Comparison of ENCODE assay signal across 10 cellular contexts in the genomic region with DNA sequence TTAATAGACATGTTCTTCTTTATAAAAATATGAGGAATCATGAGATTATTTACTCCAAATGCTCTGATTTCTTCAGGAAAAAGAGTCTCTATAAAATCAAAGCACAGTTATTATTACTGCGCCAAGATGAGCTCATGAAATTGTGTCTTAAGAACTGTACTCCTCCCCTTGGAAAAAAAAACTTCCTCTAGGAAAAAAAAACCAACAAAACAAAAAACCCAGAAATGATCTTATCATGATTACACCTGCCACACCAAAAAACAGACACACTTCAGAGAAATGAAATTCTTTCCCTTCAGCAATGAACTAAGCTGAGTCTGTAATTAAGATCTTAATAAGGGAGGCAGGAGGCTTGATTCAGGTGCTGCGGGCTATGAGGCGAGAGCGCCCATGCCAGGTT. TPM values are rescaled to one million over a fixed set of nuclear protein-coding genes. Genes with fewer than 3 reads are reported as not detected.
A peak's percentile ranks its signal among the peaks of the same experiment; 100 is the strongest.
DNase-seq lines count a peak whose midpoint lies in the region; ATAC-seq and TF ChIP-seq lines count a peak whose summit lies in the region.
"Had no signal": no experiment of that assay in that cellular context is flagged by ENCODE, and none has a peak within 500 bp of the region (broad histone marks: within the 10 kb centered on the region; RNA-seq: fewer than 3 reads in every experiment).

No MANE protein-coding gene starts in this region.

- peak overlapping the region; percentile 11 to 53 for H3K4me3 Mint-ChIP-seq in activated T-cell treated with anti-CD3 and anti-CD28 coated beads, Interleukin-2, amount 50 U/mL, for 72 hours
- peak overlapping the region; percentile 38 for H3K4me3 Mint-ChIP-seq in activated T-helper 1 cell treated with anti-CD3 and anti-CD28 coated beads, Interleukin-12 subunit alpha, Interleukin-12 subunit beta, Interleukin-2, Interleukin-4 antibody, amounts not matched to agents 30 ng/mL and 10 ng/mL and 1 ng/mL, durations not matched to agents 14 hours and 24 hours and 36 hours

- ATAC-seq in activated T-cell treated with anti-CD3 and anti-CD28 coated beads, Interleukin-2, amount 50 U/mL, for 72 hours (replicated peaks in 1 of 2): no peak

- TF ChIP-seq POLR2A in suprapubic skin (IDR thresholded peaks at IDR 0.05) (no peak), ovary (IDR thresholded peaks at IDR 0.05) (no peak)

- no peaks in the 10 kb centered on the region for H3K9me3 ChIP-seq in suprapubic skin
- no peaks in the 10 kb centered on the region for H3K9me3 ChIP-seq in ovary

- H3K36me3 ChIP-seq in suprapubic skin (no peaks in the 10 kb centered on the region), ovary (no peaks in the 10 kb centered on the region)

- peaks cover 59% of the 10 kb centered on the region for H3K4me1 ChIP-seq in suprapubic skin
- peaks cover 4% of the 10 kb centered on the region for H3K4me1 ChIP-seq in ovary (ENCODE audit: insufficient read depth)

- no peak for DNase-seq in activated T-cell treated with anti-CD3 and anti-CD28 coated beads, Interleukin-2, amount 50 U/mL, for 72 hours
- DNase-seq in activated T-cell treated with anti-CD3 and anti-CD28 coated beads, Interleukin-2, amount 50 U/mL, for 48 hours: no peak
- DNase-seq in activated T-helper 1 cell treated with anti-CD3 and anti-CD28 coated beads, Interleukin-12 subunit alpha, Interleukin-12 subunit beta, Interleukin-2, Interleukin-4 antibody, amounts not matched to agents 30 ng/mL and 10 ng/mL and 1 ng/mL, durations not matched to agents 14 hours and 24 hours and 36 hours (ENCODE audit: low spot score): no peak
- DNase-seq in kidney tubule cell (ENCODE audit: low spot score) (peak; percentile 33), suprapubic skin (ENCODE audit: low spot score in 2 of 2) (no peak), NCI-H345 (lab: John Stamatoyannopoulos, UW) (no peak), ovary (no peak), HuH-7.5 (ENCODE audit: low spot score) (no peak)
- DNase-seq: activated effector memory CD4-positive, alpha-beta T cell treated with anti-CD3 and anti-CD28 coated beads, Interleukin-2, amount 50 U/mL, for 16 hours; cerebellar nuclear complex had no signal

- H3K4me3 ChIP-seq in suprapubic skin (no peak overlapping the region), ovary (no peak overlapping the region)

- peak overlapping the region; percentile 13 for H3K27ac Mint-ChIP-seq in activated T-cell treated with anti-CD3 and anti-CD28 coated beads, Interleukin-2, amount 50 U/mL, for 72 hours
- peak overlapping the region; percentile 87 for H3K27ac Mint-ChIP-seq in activated T-helper 1 cell treated with anti-CD3 and anti-CD28 coated beads, Interleukin-12 subunit alpha, Interleukin-12 subunit beta, Interleukin-2, Interleukin-4 antibody, amounts not matched to agents 30 ng/mL and 10 ng/mL and 1 ng/mL, durations not matched to agents 14 hours and 24 hours and 36 hours

- H3K27ac ChIP-seq in suprapubic skin (peak overlapping the region; percentile 69), ovary (no peak overlapping the region)

- TF ChIP-seq EP300 in suprapubic skin (IDR thresholded peaks at IDR 0.05): no peak
- no peak for TF ChIP-seq EP300 in ovary (IDR thresholded peaks at IDR 0.05)

- H3K27me3 ChIP-seq in suprapubic skin (no peaks in the 10 kb centered on the region), ovary (no peaks in the 10 kb centered on the region)

- TF ChIP-seq CTCF in suprapubic skin (IDR thresholded peaks at IDR 0.05) (no peak), ovary (IDR thresholded peaks at IDR 0.05) (no peak)

- H3K4me1 Mint-ChIP-seq in activated T-cell treated with anti-CD3 and anti-CD28 coated beads, Interleukin-2, amount 50 U/mL, for 72 hours (ENCODE audit: low read depth): peaks cover 79% of the 10 kb centered on the region
- peaks cover 86% of the 10 kb centered on the region for H3K4me1 Mint-ChIP-seq in activated T-helper 1 cell treated with anti-CD3 and anti-CD28 coated beads, Interleukin-12 subunit alpha, Interleukin-12 subunit beta, Interleukin-2, Interleukin-4 antibody, amounts not matched to agents 30 ng/mL and 10 ng/mL and 1 ng/mL, durations not matched to agents 14 hours and 24 hours and 36 hours (ENCODE audit: low read depth)

- WGBS in suprapubic skin: 49% methylated on average over 4 of the region's 4 CpGs
- WGBS in ovary, 3 donors: 95 to 97% (median 97%) methylated on average over 4 of the region's 4 CpGs

- intact Hi-C loops in activated T-helper 1 cell treated with anti-CD3 and anti-CD28 coated beads, Interleukin-12 subunit alpha, Interleukin-12 subunit beta, Interleukin-2, Interleukin-4 antibody, amounts not matched to agents 30 ng/mL and 10 ng/mL and 1 ng/mL, durations not matched to agents 14 hours and 24 hours and 36 hours (cut with micrococcal nuclease): no loop called here
- intact Hi-C loops in ovary (cut with DNase I): no loop called here

- peaks cover 0 to 2% of the 10 kb centered on the region in 2 donors for H3K9me3 Mint-ChIP-seq in activated T-cell treated with anti-CD3 and anti-CD28 coated beads, Interleukin-2, amount 50 U/mL, for 72 hours
- no peaks in the 10 kb centered on the region for H3K9me3 Mint-ChIP-seq in activated T-helper 1 cell treated with anti-CD3 and anti-CD28 coated beads, Interleukin-12 subunit alpha, Interleukin-12 subunit beta, Interleukin-2, Interleukin-4 antibody, amounts not matched to agents 30 ng/mL and 10 ng/mL and 1 ng/mL, durations not matched to agents 14 hours and 24 hours and 36 hours

- H3K36me3 Mint-ChIP-seq in activated T-cell treated with anti-CD3 and anti-CD28 coated beads, Interleukin-2, amount 50 U/mL, for 72 hours (ENCODE audit: insufficient read depth in 2 of 2): peaks cover 3 to 16% of the 10 kb centered on the region in 2 donors
- H3K36me3 Mint-ChIP-seq in activated T-helper 1 cell treated with anti-CD3 and anti-CD28 coated beads, Interleukin-12 subunit alpha, Interleukin-12 subunit beta, Interleukin-2, Interleukin-4 antibody, amounts not matched to agents 30 ng/mL and 10 ng/mL and 1 ng/mL, durations not matched to agents 14 hours and 24 hours and 36 hours (ENCODE audit: low read depth): peaks cover 62% of the 10 kb centered on the region

- no peaks in the 10 kb centered on the region for H3K27me3 Mint-ChIP-seq in activated T-cell treated with anti-CD3 and anti-CD28 coated beads, Interleukin-2, amount 50 U/mL, for 72 hours (ENCODE audit: low read depth)
- H3K27me3 Mint-ChIP-seq in activated T-helper 1 cell treated with anti-CD3 and anti-CD28 coated beads, Interleukin-12 subunit alpha, Interleukin-12 subunit beta, Interleukin-2, Interleukin-4 antibody, amounts not matched to agents 30 ng/mL and 10 ng/mL and 1 ng/mL, durations not matched to agents 14 hours and 24 hours and 36 hours (ENCODE audit: insufficient read depth): no peaks in the 10 kb centered on the region

RNA-seq across cellular contexts. Expression of a gene that starts 9.2 kb away (rescaled TPM):
- 10 to 100 TPM; 20.8 to 36.4 TPM for total RNA-seq in activated T-cell treated with anti-CD3 and anti-CD28 coated beads, Interleukin-2, amount 50 U/mL, for 72 hours
- 53.2 and 62.1 TPM in 2 replicates for total RNA-seq in activated T-helper 1 cell treated with anti-CD3 and anti-CD28 coated beads, Interleukin-12 subunit alpha, Interleukin-12 subunit beta, Interleukin-2, Interleukin-4 antibody, amounts not matched to agents 30 ng/mL and 10 ng/mL and 1 ng/mL, durations not matched to agents 14 hours and 24 hours and 36 hours
- 10 to 100 TPM; 18.3 to 29.8 (median 22.4) TPM for total RNA-seq in suprapubic skin
- 10 to 100 TPM in 5 of 7 donors, 1 to 10 TPM in 2; 5.0 to 49.4 (median 17.4) TPM for total RNA-seq in ovary
- 10 to 100 TPM in 1 of 2 donors, 1 to 10 TPM in 1; 8.7 to 13.7 TPM for polyA plus RNA-seq in ovary
